ENCODE assay signal across 30 cellular contexts in the genomic region with DNA sequence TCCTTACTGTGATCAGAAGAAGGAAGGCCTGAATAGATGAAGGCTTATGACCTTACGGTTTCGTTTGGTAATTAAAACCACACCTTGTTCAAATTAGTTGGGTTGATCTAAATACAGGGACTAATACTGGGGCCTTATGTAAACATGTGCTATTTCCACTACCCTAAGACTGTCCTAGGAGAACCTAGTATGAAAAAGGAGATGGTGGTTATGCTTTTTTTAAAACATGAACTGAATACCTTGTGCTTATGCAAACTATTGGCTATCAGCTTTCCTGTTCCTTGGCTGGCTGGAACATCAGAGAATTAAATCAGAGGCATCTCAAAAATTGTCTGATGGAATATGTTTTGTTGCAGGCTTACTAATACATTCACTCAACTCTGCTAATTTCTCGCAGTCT. TPM values are rescaled to one million over a fixed set of nuclear protein-coding genes. Genes with fewer than 3 reads are reported as not detected.
"Had no signal": no experiment of that assay in that cellular context is flagged by ENCODE, and none has a peak within 500 bp of the region (broad histone marks: within the 10 kb centered on the region; RNA-seq: fewer than 3 reads in every experiment).

No MANE protein-coding gene starts in this region.

- H3K4me3 ChIP-seq: ascending aorta, body of pancreas, MG63, SJSA1 had no signal

- H3K4me1 ChIP-seq: ascending aorta, body of pancreas, SJSA1 had no signal

- H3K36me3 Mint-ChIP-seq: activated naive CD4-positive, alpha-beta T cell treated with anti-CD3 and anti-CD28 coated beads, Interleukin-2, amount 50 U/mL, for 72 hours; WTC11 had no signal

- H3K27ac ChIP-seq: ascending aorta, body of pancreas, SJSA1 had no signal

- H3K4me1 Mint-ChIP-seq: activated naive CD8-positive, alpha-beta T cell treated with anti-CD3 and anti-CD28 coated beads, Interleukin-2, amount 50 U/mL, for 24 hours; WTC11 had no signal

- H3K27me3 Mint-ChIP-seq: activated naive CD8-positive, alpha-beta T cell treated with anti-CD3 and anti-CD28 coated beads, Interleukin-2, amount 50 U/mL, for 24 hours; activated T-cell treated with anti-CD3 and anti-CD28 coated beads, Interleukin-2, amount 50 U/mL, for 24 hours had no signal

- H3K4me3 Mint-ChIP-seq: activated CD8-positive, alpha-beta T cell treated with anti-CD3 and anti-CD28 coated beads, Interleukin-2, amount 10 ng/mL, durations not matched to agents 7 days and 5 days; activated naive CD8-positive, alpha-beta T cell treated with anti-CD3 and anti-CD28 coated beads, Interleukin-2, amount 50 U/mL, for 24 hours; activated T-cell treated with anti-CD3 and anti-CD28 coated beads, Interleukin-2, amount 50 U/mL, for 24 hours; T-helper 1 cell treated with Interleukin-12 subunit alpha and Interleukin-12 subunit beta and Interleukin-4 antibody, amounts not matched to agents 30 μg/mL and 1 μg/mL, for 36 hours; WTC11 had no signal

- H3K36me3 ChIP-seq: ascending aorta, MG63, SJSA1 had no signal

- H3K27me3 ChIP-seq: ascending aorta, body of pancreas had no signal

- H3K9me3 Mint-ChIP-seq: activated naive CD4-positive, alpha-beta T cell treated with anti-CD3 and anti-CD28 coated beads, Interleukin-2, amount 50 U/mL, for 72 hours; activated naive CD8-positive, alpha-beta T cell treated with anti-CD3 and anti-CD28 coated beads, Interleukin-2, amount 50 U/mL, for 24 hours; activated T-cell treated with anti-CD3 and anti-CD28 coated beads, Interleukin-2, amount 50 U/mL, for 24 hours; T-helper 1 cell treated with Interleukin-12 subunit alpha and Interleukin-12 subunit beta and Interleukin-4 antibody, amounts not matched to agents 30 μg/mL and 1 μg/mL, for 36 hours; WTC11 had no signal

- H3K27ac Mint-ChIP-seq: activated CD8-positive, alpha-beta T cell treated with anti-CD3 and anti-CD28 coated beads, Interleukin-2, amount 10 ng/mL, durations not matched to agents 7 days and 5 days; activated naive CD4-positive, alpha-beta T cell treated with anti-CD3 and anti-CD28 coated beads, Interleukin-2, amount 50 U/mL, for 72 hours; activated naive CD8-positive, alpha-beta T cell treated with anti-CD3 and anti-CD28 coated beads, Interleukin-2, amount 50 U/mL, for 24 hours; activated T-cell treated with anti-CD3 and anti-CD28 coated beads, Interleukin-2, amount 50 U/mL, for 24 hours; T-helper 1 cell treated with Interleukin-12 subunit alpha and Interleukin-12 subunit beta and Interleukin-4 antibody, amounts not matched to agents 30 μg/mL and 1 μg/mL, for 36 hours; WTC11 had no signal

- ATAC-seq: activated CD8-positive, alpha-beta T cell treated with anti-CD3 and anti-CD28 coated beads, Interleukin-2, amount 10 ng/mL, durations not matched to agents 7 days and 5 days; activated naive CD4-positive, alpha-beta T cell treated with anti-CD3 and anti-CD28 coated beads, Interleukin-2, amount 50 U/mL, for 72 hours; activated naive CD8-positive, alpha-beta T cell treated with anti-CD3 and anti-CD28 coated beads, Interleukin-2, amount 50 U/mL, for 24 hours; body of pancreas; SK-N-SH treated with all-trans-retinoic acid at 6 μM for 48 hours; WTC11 had no signal

- H3K9me3 ChIP-seq: ascending aorta, body of pancreas, MG63, SJSA1 had no signal

- DNase-seq: activated CD4-positive, alpha-beta T cell treated with anti-CD3 and anti-CD28 coated beads for 48 hours; activated CD4-positive, alpha-beta T cell treated with anti-CD3 and anti-CD28 coated beads, Interleukin-2, amount 50 U/mL, for 4 hours; activated CD4-positive, CD25-positive, alpha-beta regulatory T cell treated with anti-CD3 and anti-CD28 coated beads, Interleukin-2, amount 50 U/mL, for 72 hours; activated CD8-positive, alpha-beta memory T cell treated with anti-CD3 and anti-CD28 coated beads, Interleukin-2, amount 50 U/mL, for 48 hours; activated CD8-positive, alpha-beta T cell treated with anti-CD3 and anti-CD28 coated beads, Interleukin-2, amount 10 ng/mL, durations not matched to agents 7 days and 5 days; activated effector memory CD4-positive, alpha-beta T cell treated with anti-CD3 and anti-CD28 coated beads, Interleukin-2, amount 50 U/mL, for 16 hours; activated naive CD4-positive, alpha-beta T cell treated with Interleukin-2 at 50 U/mL for 16 hours; activated naive CD8-positive, alpha-beta T cell treated with anti-CD3 and anti-CD28 coated beads, Interleukin-2, amount 50 U/mL, for 24 hours; activated T-cell treated with anti-CD3 and anti-CD28 coated beads, Interleukin-2, amount 50 U/mL, for 24 hours; amniotic stem cell; body of pancreas; MG63; MV-4-11; NCI-H1105; NCI-H1436; NCI-H1694 treated with DMSO at 0.1 percent for 48 hours; NCI-H2029 treated with DMSO at 0.1 percent for 48 hours; NCI-H345; NCI-H510A; NCI-H526 treated with DMSO at 0.1 percent for 48 hours; T-helper 9 cell had no signal

RNA-seq across cellular contexts. Expression of a gene that starts 3.9 kb away (rescaled TPM):
- total RNA-seq: activated CD8-positive, alpha-beta T cell treated with anti-CD3 and anti-CD28 coated beads, Interleukin-2, amount 10 ng/mL, durations not matched to agents 7 days and 5 days; activated naive CD4-positive, alpha-beta T cell treated with anti-CD3 and anti-CD28 coated beads, Interleukin-2, amount 50 U/mL, for 72 hours; bronchial epithelial cell; OCI-LY7; RPMI7951; SJSA1; WTC11 had no signal

RNA-seq across cellular contexts. Expression of a gene that starts 17.7 kb away (rescaled TPM):
- total RNA-seq: activated CD8-positive, alpha-beta T cell treated with anti-CD3 and anti-CD28 coated beads, Interleukin-2, amount 10 ng/mL, durations not matched to agents 7 days and 5 days; ascending aorta; body of pancreas; bronchial epithelial cell; OCI-LY7; RPMI7951; SJSA1; WTC11 had no signal
